Comparison of ENCODE assay signal across 14 cellular contexts in genomic region chr11:124748481-124749338, GRCh38. TPM values are rescaled to one million over a fixed set of nuclear protein-coding genes. Genes with fewer than 3 reads are reported as not detected.
DNase-seq lines count a peak whose midpoint lies in the region; ATAC-seq and TF ChIP-seq lines count a peak whose summit lies in the region.
"Had no signal": no experiment of that assay in that cellular context is flagged by ENCODE, and none has a peak within 500 bp of the region (broad histone marks: within the 10 kb centered on the region; RNA-seq: fewer than 3 reads in every experiment).

No MANE protein-coding gene starts in this region.

- no peak for TF ChIP-seq CTCF in endothelial cell (IDR thresholded peaks at IDR 0.05; ENCODE audit: unreplicated experiment)
- no peak for TF ChIP-seq CTCF in progenitor cell of endocrine pancreas (IDR thresholded peaks at IDR 0.05; ENCODE audit: unreplicated experiment)

- H3K9me3 Mint-ChIP-seq in endothelial cell (ENCODE audit: unreplicated experiment) (peaks cover 5% of the 10 kb centered on the region), progenitor cell of endocrine pancreas (ENCODE audit: low read depth) (no peaks in the 10 kb centered on the region)
- H3K9me3 Mint-ChIP-seq in T-helper 2 cell treated with Interferon-gamma antibody and Interleukin-4, amounts not matched to agents 5 μg/mL and 100 μg/mL, for 36 hours = no peaks in the 10 kb centered on the region

- H3K4me3 Mint-ChIP-seq in endothelial cell (ENCODE audit: unreplicated experiment) (peak overlapping the region; percentile 56), progenitor cell of endocrine pancreas (ENCODE audit: low read depth) (no peak overlapping the region)
- no peak overlapping the region for H3K4me3 Mint-ChIP-seq in T-helper 2 cell treated with Interferon-gamma antibody and Interleukin-4, amounts not matched to agents 5 μg/mL and 100 μg/mL, for 36 hours

- DNase-seq in EH (ENCODE audit: low read depth) (peak; percentile 49), M059J (ENCODE audit: low read depth) (peak; percentile 83), endothelial cell (ENCODE audit: low spot score) (no peak), progenitor cell of endocrine pancreas (ENCODE audit: low spot score, unreplicated experiment) (no peak)
- no peak for DNase-seq in T-helper 2 cell treated with Interferon-gamma antibody and Interleukin-4, amounts not matched to agents 5 μg/mL and 100 μg/mL, for 36 hours (ENCODE audit: low spot score)
- no peak for DNase-seq in effector CD8-positive, alpha-beta T cell (lab: John Stamatoyannopoulos, UW)
- DNase-seq: activated T-cell treated with anti-CD3 and anti-CD28 coated beads, Interleukin-2, amount 50 U/mL, for 48 hours; DMS79 treated with DMSO at 0.1 percent for 48 hours; NCI-H524 treated with DMSO at 0.1 percent for 48 hours; nucleus accumbens had no signal

- H3K27ac Mint-ChIP-seq in endothelial cell (ENCODE audit: unreplicated experiment) (peak overlapping the region; percentile 94), progenitor cell of endocrine pancreas (peak overlapping the region; percentile 86)
- H3K27ac Mint-ChIP-seq in T-helper 2 cell treated with Interferon-gamma antibody and Interleukin-4, amounts not matched to agents 5 μg/mL and 100 μg/mL, for 36 hours = no peak overlapping the region

- H3K4me1 Mint-ChIP-seq in endothelial cell (ENCODE audit: unreplicated experiment) (peaks cover 72% of the 10 kb centered on the region), progenitor cell of endocrine pancreas (ENCODE audit: low read depth) (peaks cover 22% of the 10 kb centered on the region)
- H3K4me1 Mint-ChIP-seq in T-helper 2 cell treated with Interferon-gamma antibody and Interleukin-4, amounts not matched to agents 5 μg/mL and 100 μg/mL, for 36 hours (ENCODE audit: low read depth) = peaks cover 5% of the 10 kb centered on the region

- no peak for ATAC-seq in GM18870 (IDR thresholded peaks at IDR 0.05; ENCODE audit: unreplicated experiment)
- ATAC-seq in HG03196 (IDR thresholded peaks at IDR 0.05; ENCODE audit: unreplicated experiment) = no peak

- peaks cover 40% of the 10 kb centered on the region for H3K27me3 Mint-ChIP-seq in endothelial cell (ENCODE audit: unreplicated experiment)
- peaks cover 79% of the 10 kb centered on the region for H3K27me3 Mint-ChIP-seq in progenitor cell of endocrine pancreas
- H3K27me3 Mint-ChIP-seq in T-helper 2 cell treated with Interferon-gamma antibody and Interleukin-4, amounts not matched to agents 5 μg/mL and 100 μg/mL, for 36 hours (ENCODE audit: low read depth) = no peaks in the 10 kb centered on the region

- H3K36me3 Mint-ChIP-seq in endothelial cell (ENCODE audit: low read depth, unreplicated experiment) (peaks cover 27% of the 10 kb centered on the region), progenitor cell of endocrine pancreas (ENCODE audit: insufficient read depth) (no peaks in the 10 kb centered on the region)
- H3K36me3 Mint-ChIP-seq in T-helper 2 cell treated with Interferon-gamma antibody and Interleukin-4, amounts not matched to agents 5 μg/mL and 100 μg/mL, for 36 hours (ENCODE audit: low read depth) = no peaks in the 10 kb centered on the region

RNA-seq across cellular contexts. Expression of gene VSIG2, which starts 3.3 kb away (rescaled TPM):
- total RNA-seq in M059J (2014; rRNA removed; shearing (Covaris generic)) = not detected in 2 replicates
- total RNA-seq in endothelial cell (ENCODE audit: unreplicated experiment) (8.6 TPM), progenitor cell of endocrine pancreas (1.8 and 2.6 TPM in 2 replicates)
- total RNA-seq: chondrocyte; T-helper 1 cell treated with Interleukin-12 subunit alpha and Interleukin-12 subunit beta and Interleukin-4 antibody, amounts not matched to agents 30 ng/mL and 1 ng/mL, for 36 hours had no signal

RNA-seq across cellular contexts. Expression of gene NRGN, which starts 9.0 kb away (rescaled TPM):
- 12.1 and 21.2 TPM in 2 replicates for total RNA-seq in M059J (2014; rRNA removed; shearing (Covaris generic))
- 17.0 TPM for total RNA-seq in endothelial cell (ENCODE audit: unreplicated experiment)
- total RNA-seq in progenitor cell of endocrine pancreas = 4.9 and 5.9 TPM in 2 replicates

RNA-seq across cellular contexts. Expression of gene ESAM, which starts 13.4 kb away (rescaled TPM):
- total RNA-seq in M059J (2014; rRNA removed; shearing (Covaris generic)) = 0.74 and 0.99 TPM in 2 replicates
- 490 TPM for total RNA-seq in endothelial cell (ENCODE audit: unreplicated experiment)
- 1.4 and 1.6 TPM in 2 replicates for total RNA-seq in progenitor cell of endocrine pancreas

RNA-seq across cellular contexts. Expression of gene MSANTD2, which starts 51.5 kb away (rescaled TPM):
- 10.8 and 14.1 TPM in 2 replicates for total RNA-seq in M059J (2014; rRNA removed; shearing (Covaris generic))
- total RNA-seq in endothelial cell (ENCODE audit: unreplicated experiment) (32.4 TPM), progenitor cell of endocrine pancreas (33.9 and 41.6 TPM in 2 replicates)

Comparison
In these comparisons a context has a peak if more than half of its experiments do, and no peak if none do; other contexts are left out.
1. DNase-seq: peak in EH (single experiment) and M059J (single experiment); none in endothelial cell (single experiment), progenitor cell of endocrine pancreas (single experiment), T-helper 2 cell treated with Interferon-gamma antibody and Interleukin-4, amounts not matched to agents 5 μg/mL and 100 μg/mL, for 36 hours (single experiment) and effector CD8-positive, alpha-beta T cell (single experiment).
2. RNA of gene ESAM, which starts 13.4 kb away (total RNA-seq): 490 TPM in endothelial cell (single experiment); 1.4 to 1.6 TPM in progenitor cell of endocrine pancreas and 0.74 to 0.99 TPM in M059J; every median in the first group is over 100 times any median in the second.